1 cellular context compared by ENCODE assay signal in the genomic region with DNA sequence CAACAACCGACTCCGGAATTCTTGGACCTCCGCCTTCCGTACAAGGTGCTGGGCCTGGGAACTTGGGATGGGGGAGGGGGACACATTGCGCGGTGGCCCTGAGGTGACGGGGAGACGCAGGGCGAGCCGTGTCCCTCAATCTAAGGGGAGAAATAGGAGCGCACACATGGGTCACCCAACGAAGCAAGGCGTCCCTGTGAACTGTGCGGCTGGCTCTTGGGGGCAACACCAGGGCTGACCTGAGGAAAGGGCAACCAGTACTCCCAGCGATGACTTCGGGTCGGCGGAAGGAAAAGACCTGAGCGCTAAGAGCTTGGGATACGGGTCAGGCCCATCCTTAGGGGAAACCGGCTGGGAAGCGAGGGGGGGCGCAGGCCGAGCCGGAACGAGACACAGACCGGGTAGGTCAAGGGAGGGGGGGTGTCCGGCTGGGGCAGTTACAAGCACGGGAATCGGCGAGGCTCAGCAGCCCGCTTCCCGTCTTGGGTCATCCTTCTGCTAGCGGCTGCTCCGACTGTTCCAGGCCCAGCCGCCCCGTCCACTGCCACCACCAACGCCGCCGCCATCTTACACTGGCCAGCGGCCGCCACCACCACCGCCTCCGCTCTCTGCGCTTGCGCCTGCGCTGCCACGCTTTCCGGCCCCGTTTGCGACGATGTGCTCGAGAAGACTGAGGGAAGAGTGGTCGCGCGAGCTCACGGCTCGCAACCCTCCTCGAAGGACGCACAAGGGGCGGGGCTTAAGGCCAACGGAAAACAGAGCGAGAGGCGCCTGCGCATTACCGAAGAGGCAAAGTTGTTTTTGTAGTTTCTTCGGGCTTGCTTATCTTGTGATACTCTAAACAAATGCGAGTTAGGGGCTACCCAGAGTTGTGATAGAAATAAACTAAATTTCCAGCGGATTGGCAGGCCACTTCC.
TF ChIP-seq lines count a peak whose summit lies in the region.

Gene DCAF8, minus strand, starts transcription at position 672 of the 917 bp plus-strand sequence. CDS start 18,541 bp downstream, outside the sequence.

TF ChIP-seq in GM12878, 131 proteins besides CTCF, POLR2A, EP300 and RAD21 (continued from another document):
- 0 out of 2 replicates have a peak, but pooled peaks have one; percentile 5 for TF ChIP-seq REST (IDR thresholded peaks at IDR 0.05; ENCODE audit: low read depth, low read length)
- TF ChIP-seq ZBTB33 (IDR thresholded peaks at IDR 0.05), result no peak
- no peak for TF ChIP-seq STAT3 (IDR thresholded peaks at IDR 0.05; ENCODE audit: low read depth, low read length)
- 0 out of 2 replicates have a peak, but pooled peaks have one; percentile 13 for TF ChIP-seq RELB (IDR thresholded peaks at IDR 0.05; ENCODE audit: low read depth)
- no peak for TF ChIP-seq ETV6 (conservative IDR thresholded peaks at IDR 0.05 in 1 of 2, IDR thresholded peaks at IDR 0.05 in 1 of 2; ENCODE audit: borderline replicate concordance in 1 of 2, low read depth in 1 of 2)
- TF ChIP-seq POU2F2 (IDR thresholded peaks at IDR 0.05; ENCODE audit: borderline replicate concordance, low read depth, low read length), result peak; percentile 34
- 0 out of 2 replicates have a peak, but pooled peaks have one; percentile 45 for TF ChIP-seq JUND (IDR thresholded peaks at IDR 0.05; ENCODE audit: low read depth, low read length)
- no peak for TF ChIP-seq MYC (IDR thresholded peaks at IDR 0.05; ENCODE audit: insufficient read depth, insufficient read length, insufficient replicate concordance, low read length, severe bottlenecking)
- TF ChIP-seq RAD51 (IDR thresholded peaks at IDR 0.05), result no peak
- TF ChIP-seq, protein P1, sequence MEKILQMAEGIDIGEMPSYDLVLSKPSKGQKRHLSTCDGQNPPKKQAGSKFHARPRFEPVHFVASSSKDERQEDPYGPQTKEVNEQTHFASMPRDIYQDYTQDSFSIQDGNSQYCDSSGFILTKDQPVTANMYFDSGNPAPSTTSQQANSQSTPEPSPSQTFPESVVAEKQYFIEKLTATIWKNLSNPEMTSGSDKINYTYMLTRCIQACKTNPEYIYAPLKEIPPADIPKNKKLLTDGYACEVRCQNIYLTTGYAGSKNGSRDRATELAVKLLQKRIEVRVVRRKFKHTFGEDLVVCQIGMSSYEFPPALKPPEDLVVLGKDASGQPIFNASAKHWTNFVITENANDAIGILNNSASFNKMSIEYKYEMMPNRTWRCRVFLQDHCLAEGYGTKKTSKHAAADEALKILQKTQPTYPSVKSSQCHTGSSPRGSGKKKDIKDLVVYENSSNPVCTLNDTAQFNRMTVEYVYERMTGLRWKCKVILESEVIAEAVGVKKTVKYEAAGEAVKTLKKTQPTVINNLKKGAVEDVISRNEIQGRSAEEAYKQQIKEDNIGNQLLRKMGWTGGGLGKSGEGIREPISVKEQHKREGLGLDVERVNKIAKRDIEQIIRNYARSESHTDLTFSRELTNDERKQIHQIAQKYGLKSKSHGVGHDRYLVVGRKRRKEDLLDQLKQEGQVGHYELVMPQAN (conservative IDR thresholded peaks at IDR 0.05), result 0 out of 2 replicates have a peak, but pooled peaks have one; percentile 59
- TF ChIP-seq MTA2 (IDR thresholded peaks at IDR 0.05; ENCODE audit: low read depth), result no peak
- no peak for TF ChIP-seq EZH2 (IDR thresholded peaks at IDR 0.05; ENCODE audit: borderline replicate concordance, control insufficient read depth, low read depth, low read length)
- TF ChIP-seq, protein P2, sequence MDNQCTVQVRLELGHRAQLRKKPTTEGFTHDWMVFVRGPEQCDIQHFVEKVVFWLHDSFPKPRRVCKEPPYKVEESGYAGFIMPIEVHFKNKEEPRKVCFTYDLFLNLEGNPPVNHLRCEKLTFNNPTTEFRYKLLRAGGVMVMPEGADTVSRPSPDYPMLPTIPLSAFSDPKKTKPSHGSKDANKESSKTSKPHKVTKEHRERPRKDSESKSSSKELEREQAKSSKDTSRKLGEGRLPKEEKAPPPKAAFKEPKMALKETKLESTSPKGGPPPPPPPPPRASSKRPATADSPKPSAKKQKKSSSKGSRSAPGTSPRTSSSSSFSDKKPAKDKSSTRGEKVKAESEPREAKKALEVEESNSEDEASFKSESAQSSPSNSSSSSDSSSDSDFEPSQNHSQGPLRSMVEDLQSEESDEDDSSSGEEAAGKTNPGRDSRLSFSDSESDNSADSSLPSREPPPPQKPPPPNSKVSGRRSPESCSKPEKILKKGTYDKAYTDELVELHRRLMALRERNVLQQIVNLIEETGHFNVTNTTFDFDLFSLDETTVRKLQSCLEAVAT (IDR thresholded peaks at IDR 0.05), result peak; percentile 45
